Comparison of ENCODE assay signal across 8 cellular contexts in genomic region chr1:98870959-98871903, GRCh38.
DNase-seq lines count a peak whose midpoint lies in the region; ATAC-seq, FAIRE-seq and TF ChIP-seq lines count a peak whose summit lies in the region.

No MANE protein-coding gene starts in this region.

- ATAC-seq in GM18519 (IDR thresholded peaks at IDR 0.05; ENCODE audit: low FRiP score, unreplicated experiment) (peak; percentile 98), HG02610 (IDR thresholded peaks at IDR 0.05; ENCODE audit: unreplicated experiment) (peak; percentile 98)

- TF ChIP-seq CTCF in hepatocyte (IDR thresholded peaks at IDR 0.05; ENCODE audit: poor library complexity), result no peak

- H3K36me3 ChIP-seq in small intestine (ENCODE audit: control insufficient read depth in 2 of 2, insufficient read depth in 2 of 2, low read length in 2 of 2) (no peaks in the 10 kb centered on the region), hepatocyte (replicated peaks; ENCODE audit: insufficient read depth, low read depth) (no peaks in the 10 kb centered on the region), H7 (replicated peaks; ENCODE audit: control insufficient read depth, insufficient read depth, low read length) (no peaks in the 10 kb centered on the region)

- no peaks in the 10 kb centered on the region for H3K27me3 ChIP-seq in small intestine (ENCODE audit: control insufficient read depth in 2 of 2, insufficient read depth in 2 of 2, low read length in 2 of 2)
- H3K27me3 ChIP-seq in hepatocyte, result no peaks in the 10 kb centered on the region
- H3K27me3 ChIP-seq in H7 (ENCODE audit: control insufficient read depth, insufficient read depth, low read length), result no peaks in the 10 kb centered on the region

- H4K20me1 ChIP-seq in hepatocyte (ENCODE audit: insufficient read depth, poor library complexity, severe bottlenecking), result no peaks in the 10 kb centered on the region

- H3K9me3 ChIP-seq in small intestine (ENCODE audit: control insufficient read depth, low read depth) (no peaks in the 10 kb centered on the region), hepatocyte (ENCODE audit: low read depth) (no peaks in the 10 kb centered on the region)

- H3K9me2 ChIP-seq in hepatocyte (replicated peaks; ENCODE audit: insufficient read depth), result no peaks in the 10 kb centered on the region

- FAIRE-seq in small intestine (lab: Jason Lieb, UNC), result no peak

- no peak overlapping the region for H3K4me3 ChIP-seq in small intestine (ENCODE audit: low read depth in 1 of 2, low read length in 2 of 2)
- H3K4me3 ChIP-seq in hepatocyte, result no peak overlapping the region
- H3K4me3 ChIP-seq in H7 (ENCODE audit: insufficient read depth, low read depth, low read length), result no peak overlapping the region

- no peaks in the 10 kb centered on the region for H3K4me1 ChIP-seq in small intestine (ENCODE audit: control insufficient read depth in 2 of 2, insufficient read depth in 1 of 2, low read depth in 1 of 2, low read length in 1 of 2)
- peaks cover 10% of the 10 kb centered on the region for H3K4me1 ChIP-seq in hepatocyte (ENCODE audit: insufficient read depth)

- no peak overlapping the region for H2AFZ ChIP-seq in hepatocyte

- peak; percentile 92 for DNase-seq in NAMALWA (ENCODE audit: low spot score)
- DNase-seq in activated naive CD4-positive, alpha-beta T cell treated with Interleukin-2 at 50 U/mL for 16 hours, result peak; percentile 25
- peak; percentile 61 for DNase-seq in small intestine
- DNase-seq in NCI-H1417 treated with DMSO at 0.1 percent for 48 hours (lab: John Stamatoyannopoulos, UW), result no peak
- no peak for DNase-seq in hepatocyte (ENCODE audit: low spot score)
- DNase-seq in H7, result no peak

- H3K79me2 ChIP-seq in hepatocyte, result no peaks in the 10 kb centered on the region

- H3K27ac ChIP-seq in small intestine (ENCODE audit: low read depth in 1 of 2, low read length in 1 of 2) (peak overlapping the region in 1 of 2 donors; percentile 59), hepatocyte (no peak overlapping the region)

- WGBS in small intestine, 3 donors, result 59 to 70% (median 64%) methylated on average over 9 of the region's 9 CpGs
- WGBS in hepatocyte (ENCODE audit: low lambda C conversion rate, missing lambda C conversion rate), result 81% methylated on average over 9 of the region's 9 CpGs

- no peak overlapping the region for H3K4me2 ChIP-seq in hepatocyte

Comparison
In these comparisons a context has a peak if more than half of its experiments do, and no peak if none do; other contexts are left out.
1. DNase-seq: peak in NAMALWA (single experiment), activated naive CD4-positive, alpha-beta T cell treated with Interleukin-2 at 50 U/mL for 16 hours (single experiment) and small intestine (single experiment); none in NCI-H1417 treated with DMSO at 0.1 percent for 48 hours (single experiment), hepatocyte (single experiment) and H7 (single experiment).